In genomic region chr2:86429335-86429734, GRCh38 we compare ENCODE assay signal across 2 cellular contexts.
A peak's percentile ranks its signal among the peaks of the same experiment; 100 is the strongest.
TF ChIP-seq lines count a peak whose summit lies in the region.

No MANE protein-coding gene starts in this region.

TF ChIP-seq in HepG2, 621 proteins besides CTCF, POLR2A, EP300 and RAD21:
- TF ChIP-seq MAFF (IDR thresholded peaks at IDR 0.05; ENCODE audit: low read depth, low read length): peak; percentile 80
- TF ChIP-seq MAFK (conservative IDR thresholded peaks at IDR 0.05 in 1 of 2, IDR thresholded peaks at IDR 0.05 in 1 of 2; ENCODE audit: low read length in 2 of 2): peak; percentile 79 to 81
- TF ChIP-seq, protein P1, sequence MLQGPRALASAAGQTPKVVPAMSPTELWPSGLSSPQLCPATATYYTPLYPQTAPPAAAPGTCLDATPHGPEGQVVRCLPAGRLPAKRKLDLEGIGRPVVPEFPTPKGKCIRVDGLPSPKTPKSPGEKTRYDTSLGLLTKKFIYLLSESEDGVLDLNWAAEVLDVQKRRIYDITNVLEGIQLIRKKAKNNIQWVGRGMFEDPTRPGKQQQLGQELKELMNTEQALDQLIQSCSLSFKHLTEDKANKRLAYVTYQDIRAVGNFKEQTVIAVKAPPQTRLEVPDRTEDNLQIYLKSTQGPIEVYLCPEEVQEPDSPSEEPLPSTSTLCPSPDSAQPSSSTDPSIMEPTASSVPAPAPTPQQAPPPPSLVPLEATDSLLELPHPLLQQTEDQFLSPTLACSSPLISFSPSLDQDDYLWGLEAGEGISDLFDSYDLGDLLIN (CRISPR knock-in tag; IDR thresholded peaks at IDR 0.05; ENCODE audit: borderline replicate concordance): no peak
- no peak for TF ChIP-seq ZNF879 (CRISPR knock-in tag; IDR thresholded peaks at IDR 0.05)

TF ChIP-seq in K562, 482 proteins besides CTCF, POLR2A, EP300 and RAD21:
- TF ChIP-seq CHD2 (IDR thresholded peaks at IDR 0.05; ENCODE audit: low read depth, low read length) (no peak), ARID1B (IDR thresholded peaks at IDR 0.05) (no peak), PHB2 (IDR thresholded peaks at IDR 0.05; ENCODE audit: low read depth) (no peak), ZNF316 (IDR thresholded peaks at IDR 0.05) (peak; percentile 26; the same call in 1 of the 2 replicates), C11orf30 (IDR thresholded peaks at IDR 0.05; ENCODE audit: low read depth) (0 out of 2 replicates have a peak, but pooled peaks have one; percentile 20)
